ENCODE assay signal across 16 cellular contexts in genomic region chr14:96120941-96121340, GRCh38.
DNase-seq lines count a peak whose midpoint lies in the region; ATAC-seq, FAIRE-seq and TF ChIP-seq lines count a peak whose summit lies in the region.
"Had no signal": no experiment of that assay in that cellular context is flagged by ENCODE, and none has a peak within 500 bp of the region (broad histone marks: within the 10 kb centered on the region; RNA-seq: fewer than 3 reads in every experiment).

No MANE protein-coding gene starts in this region.

- intact Hi-C loops in IMR-90 (cut with micrococcal nuclease) (loop anchor here (5.0 kb wide), 2 partner anchors 46 to 146 kb away; no protein-coding TSS in a partner anchor), K562 (cut with micrococcal nuclease) (no loop called here), vagina (cut with DNase I) (no loop called here), pancreas (cut with DNase I) (no loop called here)

- POLR2A ChIA-PET in IMR-90 (lab: Charles Lee; ENCODE audit: unreplicated experiment) (interaction anchor here (1.0 kb wide), 1 partner anchor 137 kb away, joined by 4 read pairs; no protein-coding TSS in a partner anchor), K562 (lab: Yijun Ruan, JAX) (interaction anchor here (0.5 kb wide), 1 partner anchor 93 kb away, joined by 3 read pairs; no protein-coding TSS in a partner anchor)

- H3K9me1 ChIP-seq in IMR-90 (ENCODE audit: insufficient read depth, low read length) = peaks cover 11% of the 10 kb centered on the region
- H3K9me1 ChIP-seq in K562 (ENCODE audit: control insufficient read depth, insufficient read depth, low read length) = no peaks in the 10 kb centered on the region

- H3K4me2 ChIP-seq in IMR-90 (ENCODE audit: low read depth, low read length) (no peak overlapping the region), K562 (ENCODE audit: insufficient read depth, low read length) (no peak overlapping the region)
- H3K4me2 ChIP-seq: BLaER1 treated with 17β-estradiol and CSF1 and Interleukin-3, amounts not matched to agents 10 nM and 100 nM had no signal

- peak overlapping the region; percentile 99 for H2AK5ac ChIP-seq in IMR-90 (ENCODE audit: low read depth, low read length)

- H2BK15ac ChIP-seq in IMR-90 (ENCODE audit: low read depth, low read length) = peak overlapping the region; percentile 100; the same call in 2 of the 3 replicates

- dilution Hi-C loops in IMR-90 (cut with HindIII; ENCODE audit: low sequenced_read_pairs, unreplicated experiment) = no loop called here

- H2BK5ac ChIP-seq in IMR-90 (ENCODE audit: low read depth, low read length, poor library complexity, severe bottlenecking) = peak overlapping the region; percentile 99

- FAIRE-seq in K562 (lab: Jason Lieb, UNC) = no peak
- FAIRE-seq in pancreas (lab: Jason Lieb, UNC) = no peak
- FAIRE-seq: HepG2, HTR-8/SVneo had no signal

- peak overlapping the region; percentile 99 for H2BK120ac ChIP-seq in IMR-90 (ENCODE audit: low read depth, low read length)

- no peak overlapping the region for H2AK9ac ChIP-seq in IMR-90 (replicated peaks; ENCODE audit: low read depth, low read length, poor library complexity)

- peak overlapping the region; percentile 98 for H3K56ac ChIP-seq in IMR-90 (ENCODE audit: extremely low read depth, insufficient read depth, low read length)

- TF ChIP-seq CTCF in IMR-90 (conservative IDR thresholded peaks at IDR 0.05; ENCODE audit: low read depth, low read length) = no peak
- no peak for TF ChIP-seq CTCF in K562 (IDR thresholded peaks at IDR 0.05 in 2 of 3, conservative IDR thresholded peaks at IDR 0.05 in 1 of 3; ENCODE audit: insufficient read depth in 2 of 3, low read depth in 1 of 3, low read length in 3 of 3)
- TF ChIP-seq CTCF in vagina (IDR thresholded peaks at IDR 0.05) = no peak
- TF ChIP-seq CTCF in pancreas (IDR thresholded peaks at IDR 0.05) = no peak

- H3K4me1 ChIP-seq in IMR-90 (ENCODE audit: control insufficient read depth, insufficient read depth, low read length) (peaks cover 28% of the 10 kb centered on the region), K562 (replicated peaks in 1 of 2; ENCODE audit: control insufficient read depth in 2 of 2, insufficient read depth in 2 of 2, low read length in 2 of 2) (no peaks in the 10 kb centered on the region), vagina (peaks cover 14% of the 10 kb centered on the region), pancreas (no peaks in the 10 kb centered on the region)

- H4K5ac ChIP-seq in IMR-90 (ENCODE audit: low read depth, low read length) = peak overlapping the region; percentile 97

- H2AFZ ChIP-seq in IMR-90 (replicated peaks; ENCODE audit: low read length, poor library complexity) = no peak overlapping the region
- no peak overlapping the region for H2AFZ ChIP-seq in K562 (ENCODE audit: low read depth, low read length)

- peak overlapping the region; percentile 99 for H3K14ac ChIP-seq in IMR-90 (replicated peaks; ENCODE audit: low read depth, low read length)

- H3K23ac ChIP-seq in IMR-90 (ENCODE audit: low read depth, low read length) = peak overlapping the region; percentile 97; the same call in 1 of the 2 replicates

- TF ChIP-seq EP300 in K562 (IDR thresholded peaks at IDR 0.05; ENCODE audit: low read length) = no peak

- peak overlapping the region; percentile 98 for H2BK20ac ChIP-seq in IMR-90 (ENCODE audit: low read depth, low read length)

- H4K20me1 ChIP-seq in IMR-90 (ENCODE audit: insufficient read depth, low read length) (no peaks in the 10 kb centered on the region), K562 (replicated peaks; ENCODE audit: control insufficient read depth, insufficient read depth, low read length) (no peaks in the 10 kb centered on the region)
- H4K20me1 ChIP-seq: BLaER1 treated with 17β-estradiol and CSF1 and Interleukin-3, amounts not matched to agents 10 nM and 100 nM had no signal

- H3K27me3 ChIP-seq in IMR-90 (ENCODE audit: control insufficient read depth, insufficient read depth, low read length) (no peaks in the 10 kb centered on the region), K562 (ENCODE audit: control insufficient read depth in 2 of 2, insufficient read depth in 2 of 2, low read length in 2 of 2) (no peaks in the 10 kb centered on the region; a peak in 1 of 5 replicates), vagina (no peaks in the 10 kb centered on the region), pancreas (no peaks in the 10 kb centered on the region)
- H3K27me3 ChIP-seq: BLaER1 treated with 17β-estradiol and CSF1 and Interleukin-3, amounts not matched to agents 10 nM and 100 nM had no signal

- CTCF ChIA-PET in IMR-90 (lab: Yijun Ruan, JAX) (no interaction called here), K562 (lab: Yijun Ruan, JAX; ENCODE audit: low intra/inter-chr PET ratio) (no interaction called here)

- H3K9ac ChIP-seq in IMR-90 (ENCODE audit: low read depth, low read length) = peak overlapping the region; percentile 58; the same call in 1 of the 2 replicates
- no peak overlapping the region for H3K9ac ChIP-seq in K562 (ENCODE audit: insufficient read depth in 1 of 2, low read depth in 2 of 2, low read length in 2 of 2)
- H3K9ac ChIP-seq: BLaER1 treated with 17β-estradiol and CSF1 and Interleukin-3, amounts not matched to agents 10 nM and 100 nM had no signal

- in situ Hi-C loops in IMR-90 (cut with MboI; ENCODE audit: low sequenced_read_pairs) (no loop called here), K562 (cut with MboI) (no loop called here)

- H3K36me3 ChIP-seq in IMR-90 (ENCODE audit: control insufficient read depth, insufficient read depth, low read length) (no peaks in the 10 kb centered on the region), K562 (ENCODE audit: control insufficient read depth, insufficient read depth, low read length) (no peaks in the 10 kb centered on the region), vagina (no peaks in the 10 kb centered on the region), pancreas (no peaks in the 10 kb centered on the region)
- H3K36me3 ChIP-seq: BLaER1 treated with 17β-estradiol and CSF1 and Interleukin-3, amounts not matched to agents 10 nM and 100 nM had no signal

- ATAC-seq in IMR-90 (ENCODE audit: low read depth) = no peak
- no peak for ATAC-seq in K562
- no peak for ATAC-seq in pancreas
- ATAC-seq in GM19328 (IDR thresholded peaks at IDR 0.05; ENCODE audit: unreplicated experiment) = no peak
- ATAC-seq: HepG2 had no signal

- BruUV-seq in IMR-90 (replicated peaks; lab: Mats Ljungman, UMichigan) = no TSS peak
- BruUV-seq in K562 (replicated peaks; lab: Mats Ljungman, UMichigan) = no TSS peak

- H3K18ac ChIP-seq in IMR-90 (ENCODE audit: low read depth, low read length) = peak overlapping the region; percentile 99

- TF ChIP-seq RAD21 in IMR-90 (IDR thresholded peaks at IDR 0.05; ENCODE audit: low read length) (no peak), K562 (CRISPR knock-in tag; conservative IDR thresholded peaks at IDR 0.05 in 1 of 2, IDR thresholded peaks at IDR 0.05 in 1 of 2) (no peak)

- peak overlapping the region; percentile 89 to 98 for H4K8ac ChIP-seq in IMR-90 (ENCODE audit: low read depth in 2 of 2, low read length in 2 of 2)

- H4K91ac ChIP-seq in IMR-90 (ENCODE audit: insufficient read depth, low read depth, low read length) = peak overlapping the region; percentile 98

- no peaks in the 10 kb centered on the region for H3K9me3 ChIP-seq in IMR-90 (ENCODE audit: control insufficient read depth, insufficient read depth, low read length)
- no peaks in the 10 kb centered on the region for H3K9me3 ChIP-seq in K562 (replicated peaks; ENCODE audit: control insufficient read depth, insufficient read depth, low read depth, low read length)
- no peaks in the 10 kb centered on the region for H3K9me3 ChIP-seq in vagina
- no peaks in the 10 kb centered on the region for H3K9me3 ChIP-seq in pancreas

- H3K4me3 ChIP-seq in IMR-90 (ENCODE audit: insufficient read depth, low read depth, low read length) (no peak overlapping the region), K562 (no peak overlapping the region), vagina (no peak overlapping the region), pancreas (no peak overlapping the region)
- H3K4me3 ChIP-seq: BLaER1 treated with 17β-estradiol and CSF1 and Interleukin-3, amounts not matched to agents 10 nM and 100 nM had no signal

- TF ChIP-seq POLR2A in IMR-90 (IDR thresholded peaks at IDR 0.05; ENCODE audit: low read depth, low read length) = no peak
- no peak for TF ChIP-seq POLR2A in K562 (conservative IDR thresholded peaks at IDR 0.05)
- no peak for TF ChIP-seq POLR2A in vagina (IDR thresholded peaks at IDR 0.05)

- H3K27ac ChIP-seq in IMR-90 (ENCODE audit: insufficient read depth, low read length) (peak overlapping the region; percentile 93), K562 (ENCODE audit: extremely low read depth, low read depth, low read length) (no peak overlapping the region), vagina (peak overlapping the region; percentile 77), pancreas (no peak overlapping the region)
- H3K27ac ChIP-seq: 22Rv1 had no signal

- peak; percentile 54 for DNase-seq in NCI-H82 (lab: John Stamatoyannopoulos, UW)
- no peak for DNase-seq in NCI-H82 treated with DMSO at 0.1 percent for 48 hours (lab: John Stamatoyannopoulos, UW; ENCODE audit: unreplicated experiment)
- no peak for DNase-seq in IMR-90
- no peak for DNase-seq in K562 (ENCODE audit: extremely low read depth in 1 of 4, low spot score in 3 of 4)
- no peak for DNase-seq in vagina (ENCODE audit: extremely low spot score in 2 of 2)
- DNase-seq in pancreas = no peak
- DNase-seq in GOT3 (lab: John Stamatoyannopoulos, UW) = no peak
- DNase-seq: CD4-positive, CD25-positive, alpha-beta regulatory T cell; DMS53; GF-D8; H7 had no signal

- no CpG with 5 or more reads among the region's 4 CpGs for WGBS in IMR-90 (ENCODE audit: extremely low coverage in 2 of 2, insufficient read length in 1 of 2), 2 experiments
- 5% methylated on average over 4 of the region's 4 CpGs for WGBS in K562 (ENCODE audit: insufficient coverage, low coverage, missing lambda C conversion rate)
- WGBS in pancreas, 2 donors = 33 to 36% methylated on average over 4 of the region's 4 CpGs

- H3K79me1 ChIP-seq in IMR-90 (ENCODE audit: low read depth in 1 of 2, low read length in 2 of 2) = peaks cover 0 to 4% of the 10 kb centered on the region in 2 experiments; a peak in 3 of 4 replicates

- peak overlapping the region; percentile 100 for H3K4ac ChIP-seq in IMR-90 (ENCODE audit: low read depth, low read length)

- no peaks in the 10 kb centered on the region for H3K79me2 ChIP-seq in K562 (ENCODE audit: control insufficient read depth, insufficient read depth, low read length)

TF ChIP-seq in IMR-90, 13 proteins besides CTCF, POLR2A, EP300 and RAD21 (continues in another document):
- TF ChIP-seq NFE2L2 (IDR thresholded peaks at IDR 0.05; ENCODE audit: low read depth, low read length) (no peak), MAFK (IDR thresholded peaks at IDR 0.05; ENCODE audit: low read depth, low read length) (no peak), RFX5 (IDR thresholded peaks at IDR 0.05; ENCODE audit: low read depth, low read length) (no peak)

Comparison
In these comparisons a context has a peak if more than half of its experiments do, and no peak if none do; other contexts are left out.
1. H3K27ac ChIP-seq: peak in IMR-90 (single experiment) and vagina (single experiment); none in K562 (single experiment) and pancreas (0 of 4).